In genomic region chr12:53207042-53207441, GRCh38 we compare ENCODE assay signal across 7 cellular contexts. TPM values are rescaled to one million over a fixed set of nuclear protein-coding genes. Genes with fewer than 3 reads are reported as not detected.
DNase-seq lines count a peak whose midpoint lies in the region; ATAC-seq and TF ChIP-seq lines count a peak whose summit lies in the region.

Gene ITGB7 (minus strand): TSS chr12:53207251. CDS start chr12:53200443, 6,808 bp downstream.

- no peak within 1 kb of the TSS for H3K27ac ChIP-seq in brain microvascular endothelial cell

- POLR2A ChIA-PET in activated CD8-positive, alpha-beta T cell treated with anti-CD3 and anti-CD28 coated beads for 36 hours (lab: Charles Lee): interaction anchor here (0.7 to 8.1 kb wide), 8 partner anchors 9 to 64 kb away, joined by 3 to 78 read pairs (median 4); partner anchors contain the start of genes CSAD, ESPL1 and ZNF740

- no peaks in the 10 kb centered on the region for H3K9me3 ChIP-seq in mucosa of descending colon

- peak; percentile 51 for DNase-seq in HT-29 (ENCODE audit: low spot score)
- DNase-seq in activated CD8-positive, alpha-beta T cell treated with anti-CD3 and anti-CD28 coated beads for 36 hours: peak; percentile 87
- DNase-seq in mucosa of descending colon: peak; percentile 76 to 86 (median 79)
- DNase-seq in NCI-H1105 treated with DMSO at 0.1 percent for 48 hours (lab: John Stamatoyannopoulos, UW): no peak
- DNase-seq in brain microvascular endothelial cell: no peak
- DNase-seq in HuH-7.5 (ENCODE audit: low spot score): no peak

- peaks cover 36% of the 10 kb centered on the region for H3K36me3 Mint-ChIP-seq in activated CD8-positive, alpha-beta T cell treated with anti-CD3 and anti-CD28 coated beads for 36 hours (ENCODE audit: low read depth)

- peak within 1 kb of the TSS; percentile 93 for H3K4me3 Mint-ChIP-seq in activated CD8-positive, alpha-beta T cell treated with anti-CD3 and anti-CD28 coated beads for 36 hours

- no peak for TF ChIP-seq CTCF in activated CD8-positive, alpha-beta T cell treated with anti-CD3 and anti-CD28 coated beads for 36 hours (IDR thresholded peaks at IDR 0.05)
- TF ChIP-seq CTCF in mucosa of descending colon (IDR thresholded peaks at IDR 0.05) (no peak), brain microvascular endothelial cell (IDR thresholded peaks at IDR 0.05; ENCODE audit: low read depth, low read length, missing control alignments) (no peak)

- H3K27ac Mint-ChIP-seq in activated CD8-positive, alpha-beta T cell treated with anti-CD3 and anti-CD28 coated beads for 36 hours: peak within 1 kb of the TSS; percentile 91

- no peaks in the 10 kb centered on the region for H3K27me3 ChIP-seq in brain microvascular endothelial cell (replicated peaks)

- CTCF ChIA-PET in activated CD8-positive, alpha-beta T cell treated with anti-CD3 and anti-CD28 coated beads for 36 hours (lab: Charles Lee): interaction anchor here (0.9 to 4.8 kb wide), 7 partner anchors 9 to 141 kb away, joined by 3 to 24 read pairs (median 4); partner anchors contain the start of gene AAAS

- H3K4me1 ChIP-seq in mucosa of descending colon (ENCODE audit: low read depth): peaks cover 30% of the 10 kb centered on the region

- no peaks in the 10 kb centered on the region for H3K9me3 Mint-ChIP-seq in activated CD8-positive, alpha-beta T cell treated with anti-CD3 and anti-CD28 coated beads for 36 hours

- intact Hi-C loops in activated CD8-positive, alpha-beta T cell treated with anti-CD3 and anti-CD28 coated beads for 36 hours (cut with micrococcal nuclease): loop anchor here (5.0 kb wide), 1 partner anchor 50 kb away; no protein-coding TSS in a partner anchor
- intact Hi-C loops in mucosa of descending colon (cut with DNase I, micrococcal nuclease): no loop called here

- H3K27me3 Mint-ChIP-seq in activated CD8-positive, alpha-beta T cell treated with anti-CD3 and anti-CD28 coated beads for 36 hours: no peaks in the 10 kb centered on the region

- in situ Hi-C loops in brain microvascular endothelial cell (cut with HindIII; ENCODE audit: low pct_ligation_motif_present, low sequenced_read_pairs): no loop called here

- ATAC-seq in GM19455 (IDR thresholded peaks at IDR 0.05; ENCODE audit: unreplicated experiment) (peak; percentile 40), mucosa of descending colon (peak; percentile 91)
- ATAC-seq in activated CD8-positive, alpha-beta T cell treated with anti-CD3 and anti-CD28 coated beads for 36 hours: peak; percentile 78

- peaks cover 63% of the 10 kb centered on the region for H3K4me1 Mint-ChIP-seq in activated CD8-positive, alpha-beta T cell treated with anti-CD3 and anti-CD28 coated beads for 36 hours (ENCODE audit: low read depth)

- H3K4me3 ChIP-seq in mucosa of descending colon: no peak within 1 kb of the TSS
- H3K4me3 ChIP-seq in brain microvascular endothelial cell (ENCODE audit: low read depth, low read length): no peak within 1 kb of the TSS

- H3K36me3 ChIP-seq in mucosa of descending colon (ENCODE audit: low read depth): no peaks in the 10 kb centered on the region
- peaks cover 18% of the 10 kb centered on the region for H3K36me3 ChIP-seq in brain microvascular endothelial cell (replicated peaks)

RNA-seq across cellular contexts. Expression of gene ITGB7, which starts in this region (rescaled TPM):
- 8.1 and 11.4 TPM in 2 replicates for total RNA-seq in HT-29 (2014; rRNA removed; shearing (Covaris generic))
- total RNA-seq in activated CD8-positive, alpha-beta T cell treated with anti-CD3 and anti-CD28 coated beads for 36 hours: 100 to 1,000 TPM; 121 to 137 TPM
- 10 to 100 TPM in 1 of 3 donors, 1 to 10 TPM in 2; 6.2 to 13.8 (median 7.3) TPM for total RNA-seq in mucosa of descending colon

Comparison
In these comparisons a context has a peak if more than half of its experiments do, and no peak if none do; other contexts are left out.
1. ATAC-seq: peak in every context shown above with its lines; median percentile 91 in mucosa of descending colon; 78 in activated CD8-positive, alpha-beta T cell treated with anti-CD3 and anti-CD28 coated beads for 36 hours; 40 in GM19455.
2. DNase-seq: peak in HT-29 (single experiment), activated CD8-positive, alpha-beta T cell treated with anti-CD3 and anti-CD28 coated beads for 36 hours (single experiment) and mucosa of descending colon (3 of 3); none in NCI-H1105 treated with DMSO at 0.1 percent for 48 hours (single experiment), brain microvascular endothelial cell (single experiment) and HuH-7.5 (single experiment).